ENCODE assay signal across 1 cellular context in genomic region chr6:157405986-157406385, GRCh38.
TF ChIP-seq lines count a peak whose summit lies in the region.

No MANE protein-coding gene starts in this region.

TF ChIP-seq in GM23338, 12 proteins besides CTCF, POLR2A, EP300 and RAD21:
- no peak for TF ChIP-seq NANOG (IDR thresholded peaks at IDR 0.05; ENCODE audit: borderline replicate concordance)
- TF ChIP-seq POLR2AphosphoS5 (IDR thresholded peaks at IDR 0.05; ENCODE audit: low read depth) = no peak
- no peak for TF ChIP-seq ETS1 (IDR thresholded peaks at IDR 0.05)
- TF ChIP-seq ZNF331 (CRISPR knock-in tag; IDR thresholded peaks at IDR 0.05; ENCODE audit: low read depth) = no peak
- no peak for TF ChIP-seq ZNF114 (CRISPR knock-in tag; IDR thresholded peaks at IDR 0.05)
- TF ChIP-seq STAT1 (IDR thresholded peaks at IDR 0.05; ENCODE audit: unreplicated experiment) = no peak
- no peak for TF ChIP-seq EZH2phosphoT487 (IDR thresholded peaks at IDR 0.05; ENCODE audit: unreplicated experiment)
- TF ChIP-seq CREB1 (CRISPR knock-in tag; IDR thresholded peaks at IDR 0.05; ENCODE audit: low read depth) = no peak
- TF ChIP-seq REST (IDR thresholded peaks at IDR 0.05; ENCODE audit: unreplicated experiment) = no peak
- TF ChIP-seq JUNB (IDR thresholded peaks at IDR 0.05; ENCODE audit: unreplicated experiment) = no peak
- TF ChIP-seq ZNF462 (CRISPR knock-in tag; IDR thresholded peaks at IDR 0.05) = no peak
- no peak for TF ChIP-seq EZH2 (IDR thresholded peaks at IDR 0.05; ENCODE audit: low read depth, unreplicated experiment)
TF ChIP-seq in GM23338: peak in this region for 0.
